ENCODE assay signal across 12 cellular contexts in the genomic region with DNA sequence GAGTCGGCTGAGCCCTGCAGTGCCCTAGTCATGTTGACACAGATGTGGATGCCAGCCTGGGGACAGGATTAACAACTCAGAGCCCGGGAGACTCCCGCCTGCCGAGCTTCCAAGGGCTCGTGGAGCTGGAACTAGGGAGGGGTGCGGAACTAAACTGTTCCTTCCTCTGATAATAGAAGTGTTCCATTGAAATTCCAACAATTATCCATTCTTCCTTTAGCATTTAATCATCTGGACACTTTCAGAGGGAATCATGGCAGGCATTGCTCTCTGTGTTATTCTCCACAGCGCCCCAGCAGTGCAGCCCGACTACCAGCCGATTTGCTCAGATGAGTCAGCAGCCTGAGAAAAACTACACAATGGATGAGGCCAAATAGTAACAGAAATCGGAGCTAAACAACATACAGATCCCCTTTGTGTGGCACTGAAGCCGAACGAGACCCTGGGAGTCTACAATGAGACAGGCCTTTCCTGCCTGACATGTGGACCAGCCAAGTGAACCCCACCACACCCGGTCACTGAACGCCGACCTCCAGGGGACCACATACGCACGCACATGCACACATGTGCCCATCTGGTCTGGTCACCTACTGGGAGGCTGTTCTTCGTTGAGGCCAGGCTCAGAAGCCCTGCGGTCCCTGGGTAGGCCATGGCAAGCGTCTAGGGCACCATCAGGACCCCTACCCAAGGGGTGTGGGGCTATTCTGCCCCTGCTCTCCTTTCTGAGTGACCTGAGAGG.
DNase-seq lines count a peak whose midpoint lies in the region; ATAC-seq and TF ChIP-seq lines count a peak whose summit lies in the region.
"Had no signal": no experiment of that assay in that cellular context is flagged by ENCODE, and none has a peak within 500 bp of the region (broad histone marks: within the 10 kb centered on the region; RNA-seq: fewer than 3 reads in every experiment).

No MANE protein-coding gene starts in this region.

- TF ChIP-seq CTCF in endodermal cell (conservative IDR thresholded peaks at IDR 0.05) (no peak), nephron progenitor cell (IDR thresholded peaks at IDR 0.05) (no peak), vagina (IDR thresholded peaks at IDR 0.05) (no peak), GM13977 (IDR thresholded peaks at IDR 0.05; ENCODE audit: extremely low read depth, insufficient read depth, missing control alignments) (no peak)

- no peak overlapping the region for H3K4me3 ChIP-seq in endodermal cell (ENCODE audit: low read length)
- no peak overlapping the region for H3K4me3 ChIP-seq in vagina

- H3K4me1 ChIP-seq in endodermal cell (ENCODE audit: control insufficient read depth, insufficient read depth, low read length) (no peaks in the 10 kb centered on the region), vagina (no peaks in the 10 kb centered on the region)

- peak; percentile 70 for DNase-seq in cardiac septum (ENCODE audit: low spot score)
- no peak for DNase-seq in Right ventricle myocardium superior
- peak; percentile 45 for DNase-seq in endodermal cell
- no peak for DNase-seq in nephron progenitor cell
- DNase-seq in vagina (ENCODE audit: extremely low spot score in 2 of 2), result peak; percentile 77 to 93
- DNase-seq in SIG-M5 (lab: John Stamatoyannopoulos, UW), result no peak
- no peak for DNase-seq in AML-193 (lab: John Stamatoyannopoulos, UW)
- no peak for DNase-seq in GM13977 (ENCODE audit: low spot score)
- DNase-seq: activated naive CD4-positive, alpha-beta T cell; KG1; NCI-H1417; NCI-H510A had no signal

- in situ Hi-C loops in GM13977 (cut with MboI; ENCODE audit: low pct_unique_long_range_greater_than_20kb, low sequenced_read_pairs, unreplicated experiment), result no loop called here

- intact Hi-C loops in cardiac septum (cut with DNase I) (no loop called here), Right ventricle myocardium superior (cut with DNase I) (no loop called here), vagina (cut with DNase I) (no loop called here)

- H3K9me3 Mint-ChIP-seq in endodermal cell, result peaks cover 14% of the 10 kb centered on the region
- peaks cover 46% of the 10 kb centered on the region for H3K9me3 Mint-ChIP-seq in nephron progenitor cell

- ATAC-seq in Right ventricle myocardium superior (ENCODE audit: poor library complexity), result no peak

- no peak overlapping the region for H3K4me3 Mint-ChIP-seq in endodermal cell
- no peak overlapping the region for H3K4me3 Mint-ChIP-seq in nephron progenitor cell

- H3K27me3 ChIP-seq in endodermal cell (ENCODE audit: control insufficient read depth, insufficient read depth, low read length, poor library complexity, severe bottlenecking) (no peaks in the 10 kb centered on the region), vagina (no peaks in the 10 kb centered on the region)

- H3K27ac Mint-ChIP-seq in endodermal cell (no peak overlapping the region), nephron progenitor cell (peak overlapping the region; percentile 18)

- H3K27me3 Mint-ChIP-seq in endodermal cell (ENCODE audit: insufficient read depth) (peaks cover 2% of the 10 kb centered on the region), nephron progenitor cell (ENCODE audit: low read depth, poor library complexity) (peaks cover 8% of the 10 kb centered on the region)

- H3K4me1 Mint-ChIP-seq in endodermal cell (peaks cover 3% of the 10 kb centered on the region), nephron progenitor cell (peaks cover 8% of the 10 kb centered on the region)

- H3K36me3 ChIP-seq in endodermal cell (ENCODE audit: control insufficient read depth, insufficient read depth, low read length) (no peaks in the 10 kb centered on the region), vagina (no peaks in the 10 kb centered on the region)

- H3K9ac ChIP-seq in endodermal cell (ENCODE audit: extremely low read depth, low read length, poor library complexity, severe bottlenecking), result no peak overlapping the region

- 79 to 90% methylated on average over 13 to 20 of the region's 20 CpGs for WGBS in endodermal cell (ENCODE audit: insufficient coverage in 1 of 2, insufficient read length in 1 of 2), 2 experiments

- peaks cover 12% of the 10 kb centered on the region for H3K9me3 ChIP-seq in endodermal cell (ENCODE audit: control insufficient read depth, low read length)
- H3K9me3 ChIP-seq in vagina, result peaks cover 4% of the 10 kb centered on the region

- peaks cover 4% of the 10 kb centered on the region for H3K36me3 Mint-ChIP-seq in endodermal cell (ENCODE audit: low read depth)
- H3K36me3 Mint-ChIP-seq in nephron progenitor cell (ENCODE audit: low read depth), result peaks cover 20% of the 10 kb centered on the region

- H3K27ac ChIP-seq in endodermal cell (ENCODE audit: low read depth, low read length) (peak overlapping the region; percentile 86), vagina (no peak overlapping the region)

- TF ChIP-seq POLR2A in vagina (IDR thresholded peaks at IDR 0.05), result no peak

Comparison
In these comparisons a context has a peak if more than half of its experiments do, and no peak if none do; other contexts are left out.
1. DNase-seq: peak in cardiac septum (single experiment), endodermal cell (single experiment) and vagina (2 of 2); none in Right ventricle myocardium superior (single experiment), nephron progenitor cell (single experiment), SIG-M5 (single experiment), AML-193 (0 of 2) and GM13977 (single experiment).